In genomic region chr16:3577302-3577752, GRCh38 we compare ENCODE assay signal across 8 cellular contexts. TPM values are rescaled to one million over a fixed set of nuclear protein-coding genes. Genes with fewer than 3 reads are reported as not detected.
DNase-seq lines count a peak whose midpoint lies in the region; ATAC-seq and TF ChIP-seq lines count a peak whose summit lies in the region.

Gene NLRC3, minus strand, starts transcription at chr16:3577403. Its CDS starts 12,367 bp downstream, at chr16:3565036.

- no peak for ATAC-seq in sciatic nerve
- ATAC-seq in HG02588 (IDR thresholded peaks at IDR 0.05; ENCODE audit: unreplicated experiment): no peak

- no peak for TF ChIP-seq POLR2A in erythroblast (IDR thresholded peaks at IDR 0.05; ENCODE audit: low read length)

- intact Hi-C loops in sciatic nerve (cut with DNase I): no loop called here

- TF ChIP-seq CTCF in GM10266 (IDR thresholded peaks at IDR 0.05; ENCODE audit: control insufficient read depth, insufficient read depth, low read depth, missing control alignments) (no peak), neutrophil (IDR thresholded peaks at IDR 0.05) (no peak)

- H3K9me3 ChIP-seq in neutrophil: no peaks in the 10 kb centered on the region

- peak; percentile 67 for DNase-seq in GM10266 (ENCODE audit: extremely low spot score)
- peak; percentile 64 for DNase-seq in activated gamma-delta T cell treated with Interleukin-2 at 50 U/mL for 16 hours
- DNase-seq in sciatic nerve (ENCODE audit: low spot score): no peak
- no peak for DNase-seq in NCI-H187 treated with DMSO at 0.1 percent for 48 hours (lab: John Stamatoyannopoulos, UW)
- no peak for DNase-seq in erythroblast (lab: John Stamatoyannopoulos, UW)

- peak within 1 kb of the TSS; percentile 9 to 55 for H3K4me3 ChIP-seq in neutrophil (ENCODE audit: low read depth in 1 of 2, low read length in 1 of 2)

- peaks cover 4% of the 10 kb centered on the region for H3K36me3 ChIP-seq in neutrophil

- no peak within 1 kb of the TSS for H3K27ac ChIP-seq in neutrophil

- H3K27me3 ChIP-seq in neutrophil: peaks cover 60% of the 10 kb centered on the region

- peaks cover 42 to 52% of the 10 kb centered on the region in 2 experiments for H3K4me1 ChIP-seq in neutrophil (ENCODE audit: control insufficient read depth in 1 of 2, insufficient read depth in 1 of 2, low read depth in 1 of 2, low read length in 1 of 2)

TF ChIP-seq in PFSK-1, 5 proteins besides CTCF, POLR2A, EP300 and RAD21:
- TF ChIP-seq FOXP2 (optimal IDR thresholded peaks at IDR 0.05; ENCODE audit: borderline replicate concordance, extremely low read depth, extremely low read length, insufficient read depth): peak; percentile 55
- no peak for TF ChIP-seq SIN3A (IDR thresholded peaks at IDR 0.05; ENCODE audit: borderline replicate concordance, insufficient read depth, low read length)
- TF ChIP-seq TAF1 (IDR thresholded peaks at IDR 0.05; ENCODE audit: borderline replicate concordance, insufficient read depth, low read length): no peak
- no peak for TF ChIP-seq POLR2AphosphoS5 (IDR thresholded peaks at IDR 0.05; ENCODE audit: low read depth, low read length)

RNA-seq across cellular contexts. Expression of gene NLRC3, which starts in this region (rescaled TPM):
- polyA plus RNA-seq in PFSK-1 (2012; ENCODE audit: insufficient read length, low read depth): 0.31 TPM
- total RNA-seq in sciatic nerve: 1.6 TPM

Comparison
In these comparisons a context has a peak if more than half of its experiments do, and no peak if none do; other contexts are left out.
1. DNase-seq: peak in GM10266 (single experiment) and activated gamma-delta T cell treated with Interleukin-2 at 50 U/mL for 16 hours (single experiment); none in sciatic nerve (single experiment), NCI-H187 treated with DMSO at 0.1 percent for 48 hours (single experiment) and erythroblast (0 of 2).